ENCODE assay signal across 8 cellular contexts in genomic region chr16:70395345-70395901, GRCh38. TPM values are rescaled to one million over a fixed set of nuclear protein-coding genes. Genes with fewer than 3 reads are reported as not detected.
DNase-seq lines count a peak whose midpoint lies in the region; ATAC-seq and TF ChIP-seq lines count a peak whose summit lies in the region.

No MANE protein-coding gene starts in this region.

- H3K4me1 ChIP-seq in CD4-positive, CD25-positive, alpha-beta regulatory T cell (ENCODE audit: control insufficient read depth, insufficient read depth, low read length, poor library complexity, severe bottlenecking): peaks cover 6% of the 10 kb centered on the region
- peaks cover 8% of the 10 kb centered on the region for H3K4me1 ChIP-seq in cardiac muscle cell (ENCODE audit: low read depth)

- POLR2A ChIA-PET in RWPE1 (lab: Yijun Ruan, JAX; ENCODE audit: low non-redundant PET): no interaction called here

- no peaks in the 10 kb centered on the region for H3K9me3 Mint-ChIP-seq in CD4-positive, CD25-positive, alpha-beta regulatory T cell

- peak; percentile 62 to 70 for ATAC-seq in CD4-positive, CD25-positive, alpha-beta regulatory T cell (ENCODE audit: low read depth in 2 of 2)
- ATAC-seq in GM21737 (IDR thresholded peaks at IDR 0.05; ENCODE audit: unreplicated experiment): peak; percentile 43
- no peak for ATAC-seq in HG02938 (IDR thresholded peaks at IDR 0.05; ENCODE audit: unreplicated experiment)

- H3K4me3 ChIP-seq in CD4-positive, CD25-positive, alpha-beta regulatory T cell (ENCODE audit: low read depth, low read length): no peak overlapping the region
- no peak overlapping the region for H3K4me3 ChIP-seq in cardiac muscle cell
- H3K4me3 ChIP-seq in retinal pigment epithelial cell (ENCODE audit: low read length): no peak overlapping the region

- peaks cover 0 to 8% (median 2%) of the 10 kb centered on the region in 4 donors for H3K4me1 Mint-ChIP-seq in CD4-positive, CD25-positive, alpha-beta regulatory T cell

- H3K9me3 ChIP-seq in CD4-positive, CD25-positive, alpha-beta regulatory T cell (ENCODE audit: control insufficient read depth in 2 of 2, low read length in 2 of 2): no peaks in the 10 kb centered on the region
- no peaks in the 10 kb centered on the region for H3K9me3 ChIP-seq in cardiac muscle cell (ENCODE audit: low read depth)

- H3K27ac ChIP-seq in CD4-positive, CD25-positive, alpha-beta regulatory T cell (ENCODE audit: insufficient read depth, low read length, poor library complexity, severe bottlenecking): no peak overlapping the region
- H3K27ac ChIP-seq in RWPE1 (peak overlapping the region; percentile 8; the same call in 1 of the 2 replicates), cardiac muscle cell (no peak overlapping the region)

- CTCF ChIA-PET in RWPE1 (lab: Yijun Ruan, JAX): interaction anchor here (0.6 kb wide), 1 partner anchor 18 kb away, joined by 3 read pairs; no protein-coding TSS in a partner anchor

- H3K36me3 ChIP-seq in CD4-positive, CD25-positive, alpha-beta regulatory T cell (ENCODE audit: control insufficient read depth, insufficient read depth, low read length): peaks cover 20% of the 10 kb centered on the region
- peaks cover 17% of the 10 kb centered on the region for H3K36me3 ChIP-seq in cardiac muscle cell

- peak; percentile 21 to 62 (median 56) for DNase-seq in CD4-positive, CD25-positive, alpha-beta regulatory T cell
- no peak for DNase-seq in RWPE1 (ENCODE audit: low spot score)
- DNase-seq in activated effector memory CD4-positive, alpha-beta T cell treated with anti-CD3 and anti-CD28 coated beads, Interleukin-2, amount 50 U/mL, for 16 hours: peak; percentile 85
- DNase-seq in cardiac muscle cell (ENCODE audit: low read depth in 1 of 2, low spot score in 1 of 2): peak; percentile 56 to 81
- DNase-seq in retinal pigment epithelial cell (ENCODE audit: low read depth): no peak
- DNase-seq in NCI-H446 treated with DMSO at 0.1 percent for 48 hours (lab: John Stamatoyannopoulos, UW): no peak

- H3K4me3 Mint-ChIP-seq in CD4-positive, CD25-positive, alpha-beta regulatory T cell: no peak overlapping the region

- H3K27me3 Mint-ChIP-seq in CD4-positive, CD25-positive, alpha-beta regulatory T cell: no peaks in the 10 kb centered on the region

- H3K27ac Mint-ChIP-seq in CD4-positive, CD25-positive, alpha-beta regulatory T cell: peak overlapping the region in 2 of 3 donors; percentile 14 to 59

- H3K36me3 Mint-ChIP-seq in CD4-positive, CD25-positive, alpha-beta regulatory T cell: peaks cover 3% of the 10 kb centered on the region

- no peaks in the 10 kb centered on the region for H3K27me3 ChIP-seq in CD4-positive, CD25-positive, alpha-beta regulatory T cell (ENCODE audit: control insufficient read depth, insufficient read depth, low read length)
- H3K27me3 ChIP-seq in cardiac muscle cell: no peaks in the 10 kb centered on the region

- TF ChIP-seq CTCF in RWPE1 (conservative IDR thresholded peaks at IDR 0.05; ENCODE audit: low read depth) (peak; percentile 53), cardiac muscle cell (IDR thresholded peaks at IDR 0.05; ENCODE audit: low read depth, low read length) (peak; percentile 79), retinal pigment epithelial cell (conservative IDR thresholded peaks at IDR 0.05; ENCODE audit: low read depth, low read length) (peak; percentile 84)

RNA-seq across cellular contexts. Expression of gene ST3GAL2, which starts 43.5 kb away (rescaled TPM):
- 22.1 TPM for total RNA-seq in CD4-positive, CD25-positive, alpha-beta regulatory T cell
- polyA plus RNA-seq in CD4-positive, CD25-positive, alpha-beta regulatory T cell: 10 to 100 TPM; 10.5 to 17.5 (median 14.6) TPM
- 87.3 and 115 TPM in 2 replicates for total RNA-seq in cardiac muscle cell
- 46.1 and 50.9 TPM in 2 replicates for polyA plus RNA-seq in cardiac muscle cell

RNA-seq across cellular contexts. Expression of gene DDX19A, which starts 48.7 kb away (rescaled TPM):
- 53.7 TPM for total RNA-seq in CD4-positive, CD25-positive, alpha-beta regulatory T cell
- polyA plus RNA-seq in CD4-positive, CD25-positive, alpha-beta regulatory T cell: 10 to 100 TPM; 26.3 to 40.5 (median 30.8) TPM
- 67.5 and 69.8 TPM in 2 replicates for total RNA-seq in cardiac muscle cell
- 54.3 and 63.6 TPM in 2 replicates for polyA plus RNA-seq in cardiac muscle cell

RNA-seq across cellular contexts. Expression of gene FCSK, which starts 59.0 kb away (rescaled TPM):
- 28.5 TPM for total RNA-seq in CD4-positive, CD25-positive, alpha-beta regulatory T cell
- 10 to 100 TPM in 1 of 4 donors, 1 to 10 TPM in 3; 5.7 to 11.5 (median 7.7) TPM for polyA plus RNA-seq in CD4-positive, CD25-positive, alpha-beta regulatory T cell
- total RNA-seq in cardiac muscle cell: 13.8 and 22.5 TPM in 2 replicates
- 10.2 and 12.0 TPM in 2 replicates for polyA plus RNA-seq in cardiac muscle cell

Comparison
In these comparisons a context has a peak if more than half of its experiments do, and no peak if none do; other contexts are left out.
1. DNase-seq: peak in CD4-positive, CD25-positive, alpha-beta regulatory T cell (3 of 3), activated effector memory CD4-positive, alpha-beta T cell treated with anti-CD3 and anti-CD28 coated beads, Interleukin-2, amount 50 U/mL, for 16 hours (single experiment) and cardiac muscle cell (2 of 2); none in RWPE1 (single experiment), retinal pigment epithelial cell (single experiment) and NCI-H446 treated with DMSO at 0.1 percent for 48 hours (single experiment).
2. Peak in every context shown above with its lines, with median percentiles within 50 percentile points of each other: CTCF ChIP-seq.